18 cellular contexts compared by ENCODE assay signal in genomic region chr17:11485802-11486421, GRCh38.
DNase-seq lines count a peak whose midpoint lies in the region; ATAC-seq, FAIRE-seq and TF ChIP-seq lines count a peak whose summit lies in the region.
"Had no signal": no experiment of that assay in that cellular context is flagged by ENCODE, and none has a peak within 500 bp of the region (broad histone marks: within the 10 kb centered on the region; RNA-seq: fewer than 3 reads in every experiment).

No MANE protein-coding gene starts in this region.

- H3K27me3 ChIP-seq in H1 (replicated peaks in 1 of 4; ENCODE audit: control insufficient read depth in 3 of 4, extremely low read depth in 1 of 4, insufficient read depth in 3 of 4, low read length in 3 of 4) (no peaks in the 10 kb centered on the region), psoas muscle (ENCODE audit: insufficient read depth in 3 of 3, low read length in 2 of 3) (no peaks in the 10 kb centered on the region), mammary epithelial cell (ENCODE audit: insufficient read depth, low read length) (no peaks in the 10 kb centered on the region)

- H2BK15ac ChIP-seq in H1 (ENCODE audit: low read length): no peak overlapping the region

- H3K79me2 ChIP-seq in H1 (ENCODE audit: control insufficient read depth in 1 of 2, insufficient read depth in 2 of 2, low read length in 2 of 2) (no peaks in the 10 kb centered on the region), mammary epithelial cell (ENCODE audit: insufficient read depth, low read length) (no peaks in the 10 kb centered on the region)

- TF ChIP-seq CTCF in H1 (IDR thresholded peaks at IDR 0.05; ENCODE audit: control extremely low read depth in 1 of 3, insufficient read depth in 1 of 3, low read depth in 1 of 3, low read length in 3 of 3): no peak
- TF ChIP-seq CTCF in nephron (IDR thresholded peaks at IDR 0.05; ENCODE audit: unreplicated experiment in 3 of 3): no peak
- no peak for TF ChIP-seq CTCF in psoas muscle (IDR thresholded peaks at IDR 0.05)
- no peak for TF ChIP-seq CTCF in mammary epithelial cell (conservative IDR thresholded peaks at IDR 0.05 in 1 of 2, IDR thresholded peaks at IDR 0.05 in 1 of 2; ENCODE audit: extremely low read depth in 1 of 2, insufficient read depth in 1 of 2, low read depth in 1 of 2, low read length in 2 of 2)

- 79% methylated on average over 9 of the region's 9 CpGs; no CpG with 5 or more reads in 1 of the 2 experiments for WGBS in H1 (ENCODE audit: extremely low coverage in 1 of 2, insufficient coverage in 1 of 2, insufficient read length in 1 of 2, insufficient replicate concordance in 2 of 2, low coverage in 1 of 2, low lambda C conversion rate in 2 of 2, missing lambda C conversion rate in 1 of 2), 2 experiments
- 32 to 43% (median 42%) methylated on average over 9 of the region's 9 CpGs for WGBS in psoas muscle, 3 donors
- WGBS in mammary epithelial cell (ENCODE audit: low coverage, missing lambda C conversion rate): under 1% methylated on average over 9 of the region's 9 CpGs

- peak overlapping the region; percentile 33 to 71 (median 35) for H3K27ac Mint-ChIP-seq in nephron
- H3K27ac Mint-ChIP-seq: B cell; CD4-positive, CD25-positive, alpha-beta regulatory T cell had no signal

- peaks cover 2 to 9% (median 5%) of the 10 kb centered on the region in 4 experiments; a peak in 3 of 7 replicates for H3K4me1 ChIP-seq in H1 (replicated peaks in 1 of 4; ENCODE audit: control insufficient read depth in 3 of 4, insufficient read depth in 4 of 4, low read length in 3 of 4)
- H3K4me1 ChIP-seq in psoas muscle: no peaks in the 10 kb centered on the region
- no peaks in the 10 kb centered on the region for H3K4me1 ChIP-seq in mammary epithelial cell (ENCODE audit: insufficient read depth, low read length)

- no peak for ATAC-seq in psoas muscle
- ATAC-seq: GM12878, K562, PC-3 had no signal

- H3K4me1 Mint-ChIP-seq in nephron: peaks cover 50% of the 10 kb centered on the region
- H3K4me1 Mint-ChIP-seq: B cell; CD4-positive, CD25-positive, alpha-beta regulatory T cell had no signal

- dilution Hi-C loops in mammary epithelial cell (cut with HindIII; ENCODE audit: low sequenced_read_pairs): no loop called here

- no peaks in the 10 kb centered on the region for H3K23me2 ChIP-seq in H1 (ENCODE audit: low read depth, low read length)

- no peaks in the 10 kb centered on the region for H3K79me1 ChIP-seq in H1 (ENCODE audit: low read depth, low read length)

- H3K27ac ChIP-seq in H1 (ENCODE audit: low read depth, low read length) (no peak overlapping the region), psoas muscle (no peak overlapping the region), mammary epithelial cell (ENCODE audit: insufficient read depth, low read depth, low read length) (no peak overlapping the region)
- H3K27ac ChIP-seq: GM23248, RWPE1 had no signal

- H3K9me3 ChIP-seq in H1 (ENCODE audit: insufficient read depth in 2 of 2, low read depth in 1 of 2, low read length in 1 of 2): no peaks in the 10 kb centered on the region
- no peaks in the 10 kb centered on the region for H3K9me3 ChIP-seq in psoas muscle
- H3K9me3 ChIP-seq in mammary epithelial cell (replicated peaks; ENCODE audit: insufficient read depth, low read length): peaks cover 29% of the 10 kb centered on the region

- no peak overlapping the region for H4K8ac ChIP-seq in H1 (ENCODE audit: extremely low read depth, insufficient read depth, low read length)

- no peak for FAIRE-seq in H1 (lab: Jason Lieb, UNC)
- FAIRE-seq: G401.6, GM12878, K562 had no signal

- no peaks in the 10 kb centered on the region for H3K36me3 Mint-ChIP-seq in nephron (ENCODE audit: low read depth)
- H3K36me3 Mint-ChIP-seq: CD4-positive, CD25-positive, alpha-beta regulatory T cell had no signal

- no peak overlapping the region for H2AK5ac ChIP-seq in H1 (ENCODE audit: low read depth, low read length)

- no peak overlapping the region for H4K5ac ChIP-seq in H1 (ENCODE audit: insufficient read length, low read depth, low read length)

- no peak overlapping the region for H3K9ac ChIP-seq in H1 (replicated peaks in 1 of 4; ENCODE audit: extremely low read depth in 1 of 4, low read depth in 3 of 4, low read length in 3 of 4)
- H3K9ac ChIP-seq in mammary epithelial cell (ENCODE audit: insufficient read depth, low read length): no peak overlapping the region
- H3K9ac ChIP-seq: GM23248 had no signal

- TF ChIP-seq EP300 in H1 (IDR thresholded peaks at IDR 0.05; ENCODE audit: borderline replicate concordance in 1 of 2, low read depth in 2 of 2, low read length in 2 of 2): no peak

- H3K4ac ChIP-seq in H1 (replicated peaks; ENCODE audit: insufficient read length, low read depth, low read length): no peak overlapping the region

- no peak overlapping the region for H3K18ac ChIP-seq in H1 (ENCODE audit: extremely low read depth, low read length)

- POLR2A ChIA-PET in H1 (lab: Charles Lee; ENCODE audit: partially characterized antibody): no interaction called here

- H3K36me3 ChIP-seq in H1 (ENCODE audit: control insufficient read depth in 2 of 4, insufficient read depth in 4 of 4, low read length in 3 of 4): no peaks in the 10 kb centered on the region
- no peaks in the 10 kb centered on the region for H3K36me3 ChIP-seq in psoas muscle (ENCODE audit: insufficient read depth in 1 of 2, low read depth in 1 of 2)
- no peaks in the 10 kb centered on the region for H3K36me3 ChIP-seq in mammary epithelial cell (ENCODE audit: insufficient read depth, low read length)

- no peak overlapping the region for H3K4me3 Mint-ChIP-seq in nephron
- H3K4me3 Mint-ChIP-seq: B cell; CD4-positive, CD25-positive, alpha-beta regulatory T cell had no signal

- H2BK12ac ChIP-seq in H1 (ENCODE audit: low read depth, low read length): no peak overlapping the region

- H3K4me3 ChIP-seq in H1 (ENCODE audit: extremely low read depth in 1 of 4, insufficient read depth in 2 of 4, low read depth in 3 of 4, low read length in 4 of 4): no peak overlapping the region
- H3K4me3 ChIP-seq in psoas muscle: no peak overlapping the region
- H3K4me3 ChIP-seq in mammary epithelial cell (replicated peaks in 1 of 3; ENCODE audit: insufficient read depth in 1 of 3, low read depth in 2 of 3, low read length in 3 of 3): no peak overlapping the region
- H3K4me3 ChIP-seq: GM12878, GM23248, K562 had no signal

- H3K56ac ChIP-seq in H1 (replicated peaks; ENCODE audit: insufficient read length, low read depth, low read length): no peak overlapping the region

- intact Hi-C loops in psoas muscle (cut with DNase I): no loop called here
- intact Hi-C loops in posterior vena cava (cut with DNase I): no loop called here
- intact Hi-C loops in mammary epithelial cell (cut with micrococcal nuclease): no loop called here

- H2AFZ ChIP-seq in H1 (ENCODE audit: low read length) (no peak overlapping the region), mammary epithelial cell (ENCODE audit: low read depth, low read length) (no peak overlapping the region)
- H2AFZ ChIP-seq: GM23248 had no signal

- no peak overlapping the region for H3K23ac ChIP-seq in H1 (ENCODE audit: insufficient read length)

- TF ChIP-seq POLR2A in H1 (IDR thresholded peaks at IDR 0.05; ENCODE audit: control extremely low read depth in 1 of 2, low read depth in 2 of 2, low read length in 2 of 2): peak in 1 of 2 experiments; percentile 69; a peak in 2 of 3 replicates

- H3K27me3 Mint-ChIP-seq in nephron (ENCODE audit: low read depth): peaks cover 11% of the 10 kb centered on the region
- H3K27me3 Mint-ChIP-seq: B cell; CD4-positive, CD25-positive, alpha-beta regulatory T cell had no signal

- in situ Hi-C loops in mammary epithelial cell (cut with MboI; ENCODE audit: low sequenced_read_pairs in 2 of 2): no loop called here

- no TSS peak for BruUV-seq in mammary epithelial cell (replicated peaks; lab: Mats Ljungman, UMichigan)

- H4K91ac ChIP-seq in H1 (replicated peaks; ENCODE audit: insufficient read length, low read length): no peak overlapping the region

- H3K4me2 ChIP-seq in H1 (ENCODE audit: insufficient read depth in 1 of 2, low read depth in 2 of 2, low read length in 2 of 2) (no peak overlapping the region), mammary epithelial cell (ENCODE audit: insufficient read depth, low read depth, low read length) (no peak overlapping the region)

- H2BK120ac ChIP-seq in H1 (replicated peaks; ENCODE audit: low read depth, low read length): no peak overlapping the region

- no peak overlapping the region for H2BK20ac ChIP-seq in H1 (ENCODE audit: low read length)

- no peaks in the 10 kb centered on the region for H3K9me3 Mint-ChIP-seq in nephron

- CTCF ChIA-PET in H1 (lab: Charles Lee; ENCODE audit: partially characterized antibody) (interaction anchor here (0.9 kb wide), 1 partner anchor 42 kb away, joined by 3 read pairs; no protein-coding TSS in a partner anchor), mammary epithelial cell (lab: Charles Lee; ENCODE audit: low non-redundant PET) (no interaction called here)

- H4K20me1 ChIP-seq in H1 (replicated peaks in 1 of 2; ENCODE audit: control insufficient read depth in 1 of 2, insufficient read depth in 2 of 2, low read length in 2 of 2) (no peaks in the 10 kb centered on the region), mammary epithelial cell (ENCODE audit: insufficient read depth, low read length) (no peaks in the 10 kb centered on the region)

- H3K14ac ChIP-seq in H1 (ENCODE audit: insufficient read length): no peak overlapping the region

- DNase-seq in NCI-H82 (lab: John Stamatoyannopoulos, UW): peak; percentile 96
- DNase-seq in H1 (ENCODE audit: low read depth in 1 of 2, low spot score in 2 of 2): peak in 1 of 2 experiments; percentile 37
- no peak for DNase-seq in psoas muscle
- DNase-seq in SKM-1 treated with dmso at 0.1 percent for 144 hours (lab: John Stamatoyannopoulos, UW; ENCODE audit: unreplicated experiment): no peak
- no peak for DNase-seq in posterior vena cava (ENCODE audit: low spot score)
- DNase-seq in mammary epithelial cell: no peak
- DNase-seq: CD4-positive, CD25-positive, alpha-beta regulatory T cell; GM23248; NCI-H1417; NCI-H1930; NCI-H446 treated with DMSO at 0.1 percent for 48 hours; PC-3 had no signal

- no peak overlapping the region for H2BK5ac ChIP-seq in H1 (ENCODE audit: low read depth, low read length)

- no peak for TF ChIP-seq RAD21 in H1 (IDR thresholded peaks at IDR 0.05 in 1 of 2, conservative IDR thresholded peaks at IDR 0.05 in 1 of 2; ENCODE audit: low read depth in 2 of 2, low read length in 2 of 2)

TF ChIP-seq in H1, 55 proteins besides CTCF, POLR2A, EP300 and RAD21:
- peak; percentile 71 for TF ChIP-seq TAF7 (optimal IDR thresholded peaks at IDR 0.05; ENCODE audit: borderline replicate concordance, low read depth, low read length)
- peak; percentile 51; the same call in 1 of the 2 replicates for TF ChIP-seq POLR2AphosphoS5 (IDR thresholded peaks at IDR 0.05; ENCODE audit: low read depth, low read length)
- TF ChIP-seq BCL11A (IDR thresholded peaks at IDR 0.05; ENCODE audit: low read depth in 2 of 2, low read length in 2 of 2): no peak
- no peak for TF ChIP-seq KDM5A (IDR thresholded peaks at IDR 0.05; ENCODE audit: low read length)
- no peak for TF ChIP-seq CEBPB (IDR thresholded peaks at IDR 0.05; ENCODE audit: low read depth, low read length)
